Comparison of ENCODE assay signal across 8 cellular contexts in the genomic region with DNA sequence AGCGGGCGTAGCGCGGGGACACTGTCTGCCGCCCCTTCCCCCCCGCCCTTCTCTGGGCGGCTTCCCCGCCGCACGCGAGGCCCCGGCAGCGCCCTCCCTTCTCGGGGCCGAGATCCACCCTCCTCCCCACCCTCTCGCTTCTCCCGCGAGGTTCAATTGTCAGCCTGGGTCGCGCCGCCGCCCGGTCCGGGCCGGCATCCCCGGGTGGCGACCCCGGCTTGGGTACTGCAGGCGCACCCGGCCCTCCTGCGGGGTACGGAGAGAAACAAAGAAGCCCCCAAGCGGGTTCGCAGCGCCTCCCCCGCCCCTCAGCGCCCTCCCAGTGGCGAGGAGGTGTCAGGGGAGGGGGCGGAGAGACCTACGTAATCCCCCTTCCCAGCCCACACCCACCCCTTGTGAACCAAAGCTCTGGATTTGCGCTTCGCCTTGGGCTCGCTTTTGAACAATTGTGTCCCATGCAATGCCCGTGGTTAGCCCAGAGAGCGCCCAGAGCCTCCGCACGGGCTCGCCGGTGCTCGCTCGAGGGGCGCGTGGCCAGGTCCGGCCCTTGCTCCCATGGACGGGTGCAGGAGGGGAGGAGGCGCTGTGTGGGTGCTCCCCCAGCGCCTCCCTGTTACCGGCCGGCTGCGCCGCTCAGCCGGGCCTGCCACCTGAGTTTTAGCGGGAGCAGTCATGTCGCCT. TPM values are rescaled to one million over a fixed set of nuclear protein-coding genes. Genes with fewer than 3 reads are reported as not detected.
DNase-seq lines count a peak whose midpoint lies in the region; ATAC-seq and TF ChIP-seq lines count a peak whose summit lies in the region.

No MANE protein-coding gene starts in this region.

- H3K9ac ChIP-seq in rectal smooth muscle tissue (ENCODE audit: low read length): no peak overlapping the region

- TF ChIP-seq CTCF in foreskin fibroblast (IDR thresholded peaks at IDR 0.05; ENCODE audit: low read depth, low read length): no peak

- no peaks in the 10 kb centered on the region for H3K36me3 Mint-ChIP-seq in activated CD8-positive, alpha-beta memory T cell treated with anti-CD3 and anti-CD28 coated beads, Interleukin-2, amount 10 ng/mL, durations not matched to agents 7 days and 5 days

- H3K4me1 ChIP-seq in SJSA1 (replicated peaks) (peaks cover 44% of the 10 kb centered on the region), rectal smooth muscle tissue (ENCODE audit: control insufficient read depth, insufficient read depth, low read length) (no peaks in the 10 kb centered on the region)

- H3K27me3 ChIP-seq in SJSA1 (replicated peaks): peaks cover 37% of the 10 kb centered on the region
- peaks cover 6% of the 10 kb centered on the region for H3K27me3 ChIP-seq in rectal smooth muscle tissue (ENCODE audit: control insufficient read depth, insufficient read depth, low read length)

- no peak for ATAC-seq in activated CD8-positive, alpha-beta memory T cell treated with anti-CD3 and anti-CD28 coated beads, Interleukin-2, amount 10 ng/mL, durations not matched to agents 7 days and 5 days
- ATAC-seq in GM21737 (IDR thresholded peaks at IDR 0.05; ENCODE audit: unreplicated experiment): no peak

- peaks cover 8% of the 10 kb centered on the region for H3K4me1 Mint-ChIP-seq in activated CD8-positive, alpha-beta memory T cell treated with anti-CD3 and anti-CD28 coated beads, Interleukin-2, amount 10 ng/mL, durations not matched to agents 7 days and 5 days

- no peaks in the 10 kb centered on the region for H3K9me3 Mint-ChIP-seq in activated CD8-positive, alpha-beta memory T cell treated with anti-CD3 and anti-CD28 coated beads, Interleukin-2, amount 10 ng/mL, durations not matched to agents 7 days and 5 days (ENCODE audit: low read depth)

- peaks cover 82% of the 10 kb centered on the region for H3K27me3 Mint-ChIP-seq in activated CD8-positive, alpha-beta memory T cell treated with anti-CD3 and anti-CD28 coated beads, Interleukin-2, amount 10 ng/mL, durations not matched to agents 7 days and 5 days

- H3K27ac ChIP-seq in SJSA1: no peak overlapping the region
- H3K27ac ChIP-seq in rectal smooth muscle tissue (ENCODE audit: low read depth, low read length): no peak overlapping the region

- H3K9me3 ChIP-seq in SJSA1 (replicated peaks): no peaks in the 10 kb centered on the region

- H3K36me3 ChIP-seq in SJSA1: no peaks in the 10 kb centered on the region
- H3K36me3 ChIP-seq in rectal smooth muscle tissue (ENCODE audit: control insufficient read depth, insufficient read depth, low read length): no peaks in the 10 kb centered on the region

- CTCF ChIA-PET in activated CD8-positive, alpha-beta memory T cell treated with anti-CD3 and anti-CD28 coated beads, Interleukin-2, amount 10 ng/mL, durations not matched to agents 7 days and 5 days (lab: Charles Lee): no interaction called here

- H3K27ac Mint-ChIP-seq in activated CD8-positive, alpha-beta memory T cell treated with anti-CD3 and anti-CD28 coated beads, Interleukin-2, amount 10 ng/mL, durations not matched to agents 7 days and 5 days: no peak overlapping the region

- peak overlapping the region; percentile 44 for H3K4me3 ChIP-seq in SJSA1
- peak overlapping the region; percentile 51 to 62 for H3K4me3 ChIP-seq in foreskin fibroblast (ENCODE audit: low read depth in 1 of 2, low read length in 2 of 2)
- peak overlapping the region; percentile 47 for H3K4me3 ChIP-seq in rectal smooth muscle tissue (ENCODE audit: low read length)

- DNase-seq in GM04504 (ENCODE audit: low read depth) (peak; percentile 35), SJSA1 (ENCODE audit: low read depth in 1 of 2, low spot score in 2 of 2) (peak; percentile 48 to 57), foreskin fibroblast (peak; percentile 54 to 84), GF-D8 (lab: John Stamatoyannopoulos, UW) (no peak), SIG-M5 (lab: John Stamatoyannopoulos, UW) (no peak)
- DNase-seq in activated CD8-positive, alpha-beta memory T cell treated with anti-CD3 and anti-CD28 coated beads, Interleukin-2, amount 10 ng/mL, durations not matched to agents 7 days and 5 days: no peak

- H3K4me3 Mint-ChIP-seq in activated CD8-positive, alpha-beta memory T cell treated with anti-CD3 and anti-CD28 coated beads, Interleukin-2, amount 10 ng/mL, durations not matched to agents 7 days and 5 days: no peak overlapping the region

RNA-seq across cellular contexts. Expression of a gene that starts 0.6 kb away (rescaled TPM):
- total RNA-seq in SJSA1 (2014; rRNA removed; shearing (Covaris generic)): 19.1 TPM in 2 replicates
- total RNA-seq in activated CD8-positive, alpha-beta memory T cell treated with anti-CD3 and anti-CD28 coated beads, Interleukin-2, amount 10 ng/mL, durations not matched to agents 7 days and 5 days: not detected

Comparison
In these comparisons a context has a peak if more than half of its experiments do, and no peak if none do; other contexts are left out.
1. DNase-seq: peak in GM04504 (single experiment), SJSA1 (2 of 2) and foreskin fibroblast (2 of 2); none in activated CD8-positive, alpha-beta memory T cell treated with anti-CD3 and anti-CD28 coated beads, Interleukin-2, amount 10 ng/mL, durations not matched to agents 7 days and 5 days (single experiment), GF-D8 (single experiment) and SIG-M5 (single experiment).
2. RNA of a gene that starts 0.6 kb away (total RNA-seq): 19.1 TPM in SJSA1; not detected in activated CD8-positive, alpha-beta memory T cell treated with anti-CD3 and anti-CD28 coated beads, Interleukin-2, amount 10 ng/mL, durations not matched to agents 7 days and 5 days; every median in the first group is over 10 times any median in the second.
3. Peak in every context shown above with its lines, with median percentiles within 50 percentile points of each other: H3K4me3 ChIP-seq.